ENCODE assay signal across 23 cellular contexts in genomic region chr2:29557268-29557667, GRCh38.
"Had no signal": no experiment of that assay in that cellular context is flagged by ENCODE, and none has a peak within 500 bp of the region (broad histone marks: within the 10 kb centered on the region; RNA-seq: fewer than 3 reads in every experiment).

No MANE protein-coding gene starts in this region.

- DNase-seq: colonic mucosa; cortex of kidney; dermis blood vessel endothelial cell; dorsolateral prefrontal cortex; effector CD4-positive, alpha-beta T cell; effector CD8-positive, alpha-beta T cell; effector memory CD4-positive, alpha-beta T cell; effector memory CD8-positive, alpha-beta T cell; endodermal cell; erythroblast; esophagus squamous epithelium; foreskin fibroblast; foreskin keratinocyte; foreskin melanocyte; gastrocnemius medialis; glutamatergic neuron; head of caudate nucleus; heart left ventricle; heart right ventricle had no signal

- ATAC-seq: effector memory CD8-positive, alpha-beta T cell; esophagus mucosa; foreskin keratinocyte; gastrocnemius medialis; gastroesophageal sphincter; heart left ventricle; heart right ventricle had no signal

- H3K36me3 ChIP-seq: colonic mucosa, esophagus squamous epithelium, gastrocnemius medialis, gastroesophageal sphincter, heart left ventricle, heart right ventricle had no signal

- H3K4me1 ChIP-seq: colonic mucosa, esophagus squamous epithelium, foreskin keratinocyte, gastrocnemius medialis, gastroesophageal sphincter, heart left ventricle had no signal

- H3K27me3 ChIP-seq: colonic mucosa, gastrocnemius medialis, gastroesophageal sphincter had no signal

- H3K27ac ChIP-seq: colonic mucosa, coronary artery, dorsolateral prefrontal cortex, epithelial cell of prostate, esophagus squamous epithelium, foreskin keratinocyte, gastrocnemius medialis, gastroesophageal sphincter, heart left ventricle, heart right ventricle had no signal

- H3K9me3 ChIP-seq: colonic mucosa, esophagus squamous epithelium, gastrocnemius medialis, gastroesophageal sphincter had no signal

- H3K4me3 ChIP-seq: colonic mucosa, coronary artery, dorsolateral prefrontal cortex, esophagus squamous epithelium, gastrocnemius medialis, gastroesophageal sphincter, heart left ventricle, heart right ventricle had no signal
